In genomic region chr16:24966599-24966998, GRCh38 we compare ENCODE assay signal across 19 cellular contexts.
"Had no signal": no experiment of that assay in that cellular context is flagged by ENCODE, and none has a peak within 500 bp of the region (broad histone marks: within the 10 kb centered on the region; RNA-seq: fewer than 3 reads in every experiment).

No MANE protein-coding gene starts in this region.

- H3K9me3 ChIP-seq: esophagus muscularis mucosa, gastrocnemius medialis, stomach had no signal

- FAIRE-seq: endometrium, kidney, urothelium cell line had no signal

- H3K27ac Mint-ChIP-seq: type B pancreatic cell had no signal

- H3K27ac ChIP-seq: epithelial cell of prostate, esophagus muscularis mucosa, gastrocnemius medialis, stomach had no signal

- H3K27me3 Mint-ChIP-seq: naive thymus-derived CD8-positive, alpha-beta T cell; type B pancreatic cell had no signal

- H3K4me1 ChIP-seq: stomach had no signal

- DNase-seq: effector memory CD4-positive, alpha-beta T cell; gastrocnemius medialis; immature natural killer cell; kidney; left cardiac atrium; mesendoderm; naive thymus-derived CD8-positive, alpha-beta T cell; posterior cingulate gyrus; stimulated activated CD4-positive, alpha-beta T cell treated with anti-CD3 and anti-CD28 coated beads, Interleukin-2, amount 100 ng/mL, for 24 hours; stimulated activated CD4-positive, alpha-beta T cell treated with anti-CD3 and anti-CD28 coated beads, Interleukin-4, amount 100 ng/mL, for 4 hours; stimulated activated naive CD4-positive, alpha-beta T cell; stomach; substantia nigra had no signal

- H3K4me3 Mint-ChIP-seq: immature natural killer cell; naive thymus-derived CD8-positive, alpha-beta T cell; type B pancreatic cell had no signal

- H3K27me3 ChIP-seq: esophagus muscularis mucosa, gastrocnemius medialis, stomach had no signal

- H3K4me3 ChIP-seq: esophagus muscularis mucosa, gastrocnemius medialis, stomach had no signal

- ATAC-seq: gastrocnemius medialis; left cardiac atrium; naive thymus-derived CD8-positive, alpha-beta T cell; sciatic nerve had no signal
